In the genomic region with DNA sequence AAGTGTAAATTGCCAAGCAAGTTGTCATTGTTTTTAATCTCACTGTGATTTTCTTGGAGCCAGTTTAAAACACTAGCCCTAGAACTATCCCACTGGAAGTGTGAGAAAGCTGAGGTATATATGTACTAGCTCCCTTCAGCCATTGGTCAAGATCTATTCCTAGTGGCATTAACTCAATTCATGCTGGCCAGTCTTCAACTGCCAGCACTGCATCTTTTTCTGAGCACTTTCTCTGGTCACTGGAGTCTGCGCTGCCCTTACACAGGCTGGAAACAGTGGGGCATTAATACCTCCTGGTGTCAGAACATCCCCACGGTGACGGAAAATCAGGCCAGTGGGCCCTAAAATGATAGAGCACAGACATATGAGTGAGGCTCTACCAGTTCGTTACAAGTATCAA, we compare ENCODE assay signal across 37 cellular contexts. TPM values are rescaled to one million over a fixed set of nuclear protein-coding genes. Genes with fewer than 3 reads are reported as not detected.
"Had no signal": no experiment of that assay in that cellular context is flagged by ENCODE, and none has a peak within 500 bp of the region (broad histone marks: within the 10 kb centered on the region; RNA-seq: fewer than 3 reads in every experiment).

No MANE protein-coding gene starts in this region.

- H3K36me3 Mint-ChIP-seq: activated CD4-positive, alpha-beta memory T cell treated with anti-CD3 and anti-CD28 coated beads for 36 hours; activated naive CD8-positive, alpha-beta T cell treated with anti-CD3 and anti-CD28 coated beads for 36 hours; T-cell had no signal

- FAIRE-seq: astrocyte, TTC549 had no signal

- H3K4me1 Mint-ChIP-seq: activated CD4-positive, alpha-beta T cell treated with anti-CD3 and anti-CD28 coated beads, Interleukin-2, amount 10 ng/mL, durations not matched to agents 24 days and 14 days; activated naive CD8-positive, alpha-beta T cell treated with anti-CD3 and anti-CD28 coated beads for 36 hours; activated T-helper 17 cell treated with anti-CD3 and anti-CD28 coated beads, Interleukin-2, amount 50 U/mL, for 72 hours; T-cell had no signal

- H3K9me3 Mint-ChIP-seq: activated CD4-positive, alpha-beta T cell treated with anti-CD3 and anti-CD28 coated beads, Interleukin-2, amount 10 ng/mL, durations not matched to agents 24 days and 14 days; T-helper 2 cell treated with Interferon-gamma antibody and Interleukin-4, amounts not matched to agents 5 μg/mL and 100 μg/mL, for 36 hours had no signal

- H3K4me3 Mint-ChIP-seq: activated B cell treated with CpG ODN at 0.5 μM for 24 hours; activated CD4-positive, alpha-beta memory T cell treated with anti-CD3 and anti-CD28 coated beads for 36 hours; activated CD4-positive, alpha-beta T cell treated with anti-CD3 and anti-CD28 coated beads, Interleukin-2, amount 10 ng/mL, durations not matched to agents 24 days and 14 days; activated CD8-positive, alpha-beta T cell treated with anti-CD3 and anti-CD28 coated beads for 36 hours; activated naive CD4-positive, alpha-beta T cell treated with anti-CD3 and anti-CD28 coated beads for 36 hours; activated naive CD8-positive, alpha-beta T cell treated with anti-CD3 and anti-CD28 coated beads for 36 hours; activated T-cell treated with anti-CD3 and anti-CD28 coated beads, Interleukin-2, amount 50 U/mL, for 4 hours; activated T-cell treated with anti-CD3 and anti-CD28 coated beads, Interleukin-2, amount 50 U/mL, for 72 hours; activated T-helper 1 cell treated with anti-CD3 and anti-CD28 coated beads, Interleukin-12 subunit alpha, Interleukin-12 subunit beta, Interleukin-2, Interleukin-4 antibody, amounts not matched to agents 30 ng/mL and 10 ng/mL and 1 ng/mL, durations not matched to agents 14 hours and 24 hours and 36 hours; activated T-helper 17 cell treated with anti-CD3 and anti-CD28 coated beads, Interleukin-2, amount 50 U/mL, for 72 hours; T-cell; T-helper 2 cell treated with Interferon-gamma antibody and Interleukin-4, amounts not matched to agents 5 μg/mL and 100 μg/mL, for 36 hours had no signal

- DNase-seq: activated B cell treated with CpG ODN at 0.5 μM for 24 hours; activated CD4-positive, alpha-beta memory T cell treated with anti-CD3 and anti-CD28 coated beads for 36 hours; activated CD4-positive, alpha-beta T cell treated with anti-CD3 and anti-CD28 coated beads for 4 hours; activated CD4-positive, alpha-beta T cell treated with anti-CD3 and anti-CD28 coated beads, Interleukin-2, amount 10 ng/mL, durations not matched to agents 24 days and 14 days; activated CD4-positive, alpha-beta T cell treated with anti-CD3 and anti-CD28 coated beads, Interleukin-2, amount 50 U/mL, for 1 hour; activated CD4-positive, alpha-beta T cell treated with anti-CD3 and anti-CD28 coated beads, Interleukin-2, amount 50 U/mL, for 4 hours; activated CD4-positive, CD25-positive, alpha-beta regulatory T cell treated with anti-CD3 and anti-CD28 coated beads, Interleukin-2, amount 50 U/mL, for 72 hours; activated CD8-positive, alpha-beta memory T cell treated with anti-CD3 and anti-CD28 coated beads, Interleukin-2, amount 50 U/mL, for 4 hours; activated CD8-positive, alpha-beta T cell treated with anti-CD3 and anti-CD28 coated beads for 36 hours; activated effector memory CD4-positive, alpha-beta T cell treated with anti-CD3 and anti-CD28 coated beads, Interleukin-2, amount 50 U/mL, for 16 hours; activated gamma-delta T cell treated with Interleukin-2 at 50 U/mL for 16 hours; activated naive CD4-positive, alpha-beta T cell; activated naive CD4-positive, alpha-beta T cell treated with anti-CD3 and anti-CD28 coated beads for 36 hours; activated naive CD4-positive, alpha-beta T cell treated with anti-CD3 and anti-CD28 coated beads, Interleukin-2, amount 50 U/mL, for 16 hours; activated naive CD8-positive, alpha-beta T cell treated with anti-CD3 and anti-CD28 coated beads for 36 hours; activated T-cell treated with anti-CD3 and anti-CD28 coated beads for 4 hours; activated T-cell treated with anti-CD3 and anti-CD28 coated beads, Interleukin-2, amount 50 U/mL, for 1 hour; activated T-cell treated with anti-CD3 and anti-CD28 coated beads, Interleukin-2, amount 50 U/mL, for 4 hours; activated T-cell treated with anti-CD3 and anti-CD28 coated beads, Interleukin-2, amount 50 U/mL, for 72 hours; adrenal gland; amniotic stem cell; aorta; body of pancreas; brain microvascular endothelial cell; central memory CD4-positive, alpha-beta T cell; cerebellar nuclear complex; T-cell; T-helper 2 cell; T-helper 9 cell had no signal

- H3K9me3 ChIP-seq: adrenal gland, body of pancreas, breast epithelium had no signal

- H3K36me3 ChIP-seq: adrenal gland, brain microvascular endothelial cell, breast epithelium had no signal

- H3K27me3 ChIP-seq: adrenal gland, breast epithelium had no signal

- ATAC-seq: activated CD8-positive, alpha-beta T cell treated with anti-CD3 and anti-CD28 coated beads for 36 hours; activated naive CD4-positive, alpha-beta T cell treated with anti-CD3 and anti-CD28 coated beads, Interleukin-2, amount 50 U/mL, for 72 hours; activated T-cell treated with anti-CD3 and anti-CD28 coated beads, Interleukin-2, amount 50 U/mL, for 4 hours; activated T-cell treated with anti-CD3 and anti-CD28 coated beads, Interleukin-2, amount 50 U/mL, for 72 hours; activated T-helper 17 cell treated with anti-CD3 and anti-CD28 coated beads, Interleukin-2, amount 50 U/mL, for 72 hours; body of pancreas; T-cell had no signal

- H3K4me1 ChIP-seq: adrenal gland, body of pancreas, breast epithelium had no signal

- H3K27ac Mint-ChIP-seq: activated B cell treated with CpG ODN at 0.5 μM for 24 hours; activated CD4-positive, alpha-beta memory T cell treated with anti-CD3 and anti-CD28 coated beads for 36 hours; activated CD4-positive, alpha-beta T cell treated with anti-CD3 and anti-CD28 coated beads, Interleukin-2, amount 10 ng/mL, durations not matched to agents 24 days and 14 days; activated CD8-positive, alpha-beta T cell treated with anti-CD3 and anti-CD28 coated beads for 36 hours; activated naive CD4-positive, alpha-beta T cell treated with anti-CD3 and anti-CD28 coated beads for 36 hours; activated naive CD4-positive, alpha-beta T cell treated with anti-CD3 and anti-CD28 coated beads, Interleukin-2, amount 50 U/mL, for 72 hours; activated naive CD8-positive, alpha-beta T cell treated with anti-CD3 and anti-CD28 coated beads for 36 hours; activated T-cell treated with anti-CD3 and anti-CD28 coated beads, Interleukin-2, amount 50 U/mL, for 72 hours; activated T-helper 1 cell treated with anti-CD3 and anti-CD28 coated beads, Interleukin-12 subunit alpha, Interleukin-12 subunit beta, Interleukin-2, Interleukin-4 antibody, amounts not matched to agents 30 ng/mL and 10 ng/mL and 1 ng/mL, durations not matched to agents 14 hours and 24 hours and 36 hours; activated T-helper 17 cell treated with anti-CD3 and anti-CD28 coated beads, Interleukin-2, amount 50 U/mL, for 72 hours; T-cell; T-helper 2 cell treated with Interferon-gamma antibody and Interleukin-4, amounts not matched to agents 5 μg/mL and 100 μg/mL, for 36 hours had no signal

- H3K4me3 ChIP-seq: adrenal gland, body of pancreas, breast epithelium had no signal

- H3K27ac ChIP-seq: adrenal gland, body of pancreas, brain microvascular endothelial cell, breast epithelium, VCaP had no signal

RNA-seq across cellular contexts. Expression of a gene that starts 4.0 kb away (rescaled TPM):
- total RNA-seq: activated B cell treated with CpG ODN at 0.5 μM for 24 hours; activated CD4-positive, alpha-beta memory T cell treated with anti-CD3 and anti-CD28 coated beads for 36 hours; activated CD8-positive, alpha-beta T cell treated with anti-CD3 and anti-CD28 coated beads for 36 hours; activated naive CD4-positive, alpha-beta T cell treated with anti-CD3 and anti-CD28 coated beads for 36 hours; activated T-cell treated with anti-CD3 and anti-CD28 coated beads, Interleukin-2, amount 50 U/mL, for 4 hours had no signal
